In the genomic region with DNA sequence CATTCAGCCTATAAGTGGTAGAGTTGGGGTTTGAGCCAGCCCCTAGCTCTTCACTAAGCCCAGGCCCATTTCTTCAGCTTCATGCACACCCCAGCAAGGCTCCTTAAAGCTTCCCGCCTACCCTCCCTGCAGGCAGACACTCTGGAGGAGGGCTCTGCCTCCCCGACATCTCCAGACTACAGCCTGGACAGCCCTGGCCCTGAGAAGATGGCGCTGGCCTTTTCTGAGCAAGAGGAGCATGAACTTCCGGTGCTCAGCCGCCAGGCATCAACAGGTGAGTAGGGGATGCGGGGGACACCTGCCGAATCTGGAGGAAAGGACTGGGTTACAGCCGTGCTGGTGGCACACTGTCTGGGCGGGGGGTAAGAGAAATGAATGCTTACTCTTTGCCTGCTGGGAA, we compare ENCODE assay signal across 1 cellular context.
TF ChIP-seq lines count a peak whose summit lies in the region.

No MANE protein-coding gene starts in this region.

TF ChIP-seq in GM12878, 131 proteins besides CTCF, POLR2A, EP300 and RAD21:
- TF ChIP-seq SMC3 (IDR thresholded peaks at IDR 0.05; ENCODE audit: borderline replicate concordance, low read length) (no peak), FOS (IDR thresholded peaks at IDR 0.05; ENCODE audit: borderline replicate concordance, extremely low read depth, insufficient read length) (no peak), SPI1 (IDR thresholded peaks at IDR 0.05; ENCODE audit: borderline replicate concordance, insufficient read depth, low read depth, low read length) (no peak), SUZ12 (IDR thresholded peaks at IDR 0.05; ENCODE audit: unreplicated experiment) (no peak)
